9 cellular contexts compared by ENCODE assay signal in the genomic region with DNA sequence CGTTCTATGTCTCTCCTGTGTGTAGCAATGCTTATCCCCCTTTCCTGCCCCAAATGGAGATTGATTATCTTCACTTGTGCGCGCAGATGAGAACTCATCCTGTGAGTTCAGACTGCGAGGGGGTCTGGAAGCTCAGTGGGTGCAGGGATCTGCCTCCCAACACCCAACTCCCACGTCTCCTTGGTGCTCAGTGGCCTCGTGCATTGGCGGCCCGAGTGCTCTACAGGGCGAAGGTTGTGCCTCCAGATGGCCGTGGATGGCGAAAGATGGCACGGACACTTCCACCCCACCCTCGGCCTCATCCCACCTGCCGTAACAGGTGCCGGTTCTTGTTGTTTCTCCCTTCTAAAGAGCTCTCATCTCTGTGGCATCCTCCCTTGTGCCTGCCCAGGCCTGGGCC. TPM values are rescaled to one million over a fixed set of nuclear protein-coding genes. Genes with fewer than 3 reads are reported as not detected.
"Had no signal": no experiment of that assay in that cellular context is flagged by ENCODE, and none has a peak within 500 bp of the region (broad histone marks: within the 10 kb centered on the region; RNA-seq: fewer than 3 reads in every experiment).

No MANE protein-coding gene starts in this region.

- H3K27ac ChIP-seq: GM23248 had no signal

- H3K9ac ChIP-seq: GM23248 had no signal

- H3K4me3 ChIP-seq: GM23248, K562 had no signal

- DNase-seq: GM23248, GOT3, H9, HCEC 1CT, IMR-90 had no signal

- H2AFZ ChIP-seq: GM23248 had no signal

- H3K4me3 Mint-ChIP-seq: H9 had no signal

- FAIRE-seq: H54, HTR-8/SVneo, K562 had no signal

- H3K9me3 Mint-ChIP-seq: H9 had no signal

- H3K27ac Mint-ChIP-seq: H9 had no signal

RNA-seq across cellular contexts. Expression of a gene that starts 45.1 kb away (rescaled TPM):
- total RNA-seq: HT-29, K562 had no signal
- polyA plus RNA-seq: K562 had no signal
